In genomic region chr7:127578036-127578684, GRCh38 we compare ENCODE assay signal across 15 cellular contexts. TPM values are rescaled to one million over a fixed set of nuclear protein-coding genes. Genes with fewer than 3 reads are reported as not detected.
DNase-seq lines count a peak whose midpoint lies in the region; ATAC-seq, FAIRE-seq and TF ChIP-seq lines count a peak whose summit lies in the region.
"Had no signal": no experiment of that assay in that cellular context is flagged by ENCODE, and none has a peak within 500 bp of the region (broad histone marks: within the 10 kb centered on the region; RNA-seq: fewer than 3 reads in every experiment).

No MANE protein-coding gene starts in this region.

- H3K36me3 ChIP-seq in rectal smooth muscle tissue (ENCODE audit: control insufficient read depth, insufficient read depth, low read length) = peaks cover 18% of the 10 kb centered on the region

- no peak overlapping the region for H3K4me3 ChIP-seq in rectal smooth muscle tissue (ENCODE audit: low read length)
- H3K4me3 ChIP-seq: tibial nerve had no signal

- no peaks in the 10 kb centered on the region for H3K27me3 ChIP-seq in rectal smooth muscle tissue (ENCODE audit: control insufficient read depth, insufficient read depth, low read length)
- H3K27me3 ChIP-seq: tibial nerve had no signal

- ATAC-seq in HG03460 (IDR thresholded peaks at IDR 0.05; ENCODE audit: unreplicated experiment) = no peak
- ATAC-seq: activated CD4-positive, alpha-beta T cell treated with anti-CD3 and anti-CD28 coated beads for 36 hours had no signal

- H3K9ac ChIP-seq in rectal smooth muscle tissue (ENCODE audit: low read length) = peak overlapping the region; percentile 11

- DNase-seq in NCI-H1092 treated with DMSO at 0.1 percent for 48 hours (lab: John Stamatoyannopoulos, UW) (peak; percentile 11), NCI-H1092 (lab: John Stamatoyannopoulos, UW) (no peak), NCI-H1105 treated with DMSO at 0.1 percent for 48 hours (lab: John Stamatoyannopoulos, UW) (peak; percentile 24), chondrocyte (ENCODE audit: low spot score) (no peak), GM12891 (ENCODE audit: insufficient read length, low spot score) (no peak)
- DNase-seq in activated naive CD8-positive, alpha-beta T cell treated with anti-CD3 and anti-CD28 coated beads for 36 hours = no peak
- DNase-seq: activated CD4-positive, alpha-beta T cell treated with anti-CD3 and anti-CD28 coated beads for 36 hours; AML-193; glutamatergic neuron; naive B cell had no signal

- H3K27ac Mint-ChIP-seq in chondrocyte (ENCODE audit: unreplicated experiment) = no peak overlapping the region
- no peak overlapping the region for H3K27ac Mint-ChIP-seq in activated naive CD8-positive, alpha-beta T cell treated with anti-CD3 and anti-CD28 coated beads for 36 hours
- H3K27ac Mint-ChIP-seq: activated CD4-positive, alpha-beta T cell treated with anti-CD3 and anti-CD28 coated beads for 36 hours had no signal

- H3K9me3 Mint-ChIP-seq in chondrocyte (ENCODE audit: low read depth) = no peaks in the 10 kb centered on the region
- H3K9me3 Mint-ChIP-seq in activated naive CD8-positive, alpha-beta T cell treated with anti-CD3 and anti-CD28 coated beads for 36 hours = no peaks in the 10 kb centered on the region
- H3K9me3 Mint-ChIP-seq: naive B cell had no signal

- peaks cover 14% of the 10 kb centered on the region for H3K36me3 Mint-ChIP-seq in chondrocyte (ENCODE audit: low read depth)
- peaks cover 13% of the 10 kb centered on the region for H3K36me3 Mint-ChIP-seq in activated naive CD8-positive, alpha-beta T cell treated with anti-CD3 and anti-CD28 coated beads for 36 hours

- H3K4me1 Mint-ChIP-seq in chondrocyte (ENCODE audit: low read depth) = peaks cover 31% of the 10 kb centered on the region
- peaks cover 25% of the 10 kb centered on the region for H3K4me1 Mint-ChIP-seq in activated naive CD8-positive, alpha-beta T cell treated with anti-CD3 and anti-CD28 coated beads for 36 hours

- TF ChIP-seq CTCF in chondrocyte (IDR thresholded peaks at IDR 0.05) = peak; percentile 37

- H3K4me1 ChIP-seq in rectal smooth muscle tissue (ENCODE audit: control insufficient read depth, insufficient read depth, low read length) = peaks cover 23% of the 10 kb centered on the region

- H3K27ac ChIP-seq in rectal smooth muscle tissue (ENCODE audit: low read depth, low read length) = peak overlapping the region; percentile 34
- H3K27ac ChIP-seq: tibial nerve had no signal

- no peaks in the 10 kb centered on the region for H3K27me3 Mint-ChIP-seq in chondrocyte (ENCODE audit: low read depth)
- no peaks in the 10 kb centered on the region for H3K27me3 Mint-ChIP-seq in activated naive CD8-positive, alpha-beta T cell treated with anti-CD3 and anti-CD28 coated beads for 36 hours
- H3K27me3 Mint-ChIP-seq: activated CD4-positive, alpha-beta T cell treated with anti-CD3 and anti-CD28 coated beads for 36 hours; naive B cell had no signal

- no peak overlapping the region for H3K4me3 Mint-ChIP-seq in chondrocyte (ENCODE audit: unreplicated experiment)
- no peak overlapping the region for H3K4me3 Mint-ChIP-seq in activated naive CD8-positive, alpha-beta T cell treated with anti-CD3 and anti-CD28 coated beads for 36 hours
- H3K4me3 Mint-ChIP-seq: activated CD4-positive, alpha-beta T cell treated with anti-CD3 and anti-CD28 coated beads for 36 hours had no signal

- no peak for TF ChIP-seq POLR2A in GM12891 (IDR thresholded peaks at IDR 0.05; ENCODE audit: low read depth, low read length)

- FAIRE-seq in GM12891 (lab: Jason Lieb, UNC) = no peak
- FAIRE-seq: GM18507 had no signal

TF ChIP-seq in GM12891, 5 proteins besides CTCF, POLR2A, EP300 and RAD21:
- TF ChIP-seq SPI1 (IDR thresholded peaks at IDR 0.05; ENCODE audit: low read depth, low read length) (no peak), POLR2AphosphoS5 (IDR thresholded peaks at IDR 0.05; ENCODE audit: low read depth, low read length) (no peak), PAX5 (IDR thresholded peaks at IDR 0.05; ENCODE audit: insufficient read depth, low read length, severe bottlenecking) (no peak), TAF1 (IDR thresholded peaks at IDR 0.05; ENCODE audit: low read depth, low read length) (no peak), POU2F2 (IDR thresholded peaks at IDR 0.05; ENCODE audit: low read depth, low read length) (no peak)

RNA-seq across cellular contexts. Expression of gene GCC1, which starts 7.2 kb away (rescaled TPM):
- total RNA-seq in chondrocyte = 15.8 to 19.9 TPM (median 18.9 TPM) in 3 replicates
- 7.6 TPM for polyA plus RNA-seq in GM12891 (2012; ENCODE audit: low read depth, missing spikeins)
- total RNA-seq in activated naive CD8-positive, alpha-beta T cell treated with anti-CD3 and anti-CD28 coated beads for 36 hours = 10 to 100 TPM; 15.6 to 16.9 TPM

RNA-seq across cellular contexts. Expression of gene ARF5, which starts 10.1 kb away (rescaled TPM):
- 137 to 143 TPM (median 137 TPM) in 3 replicates for total RNA-seq in chondrocyte
- polyA plus RNA-seq in GM12891 (2012; ENCODE audit: low read depth, missing spikeins) = 98.3 TPM
- 10 to 100 TPM; 93.1 to 93.6 TPM for total RNA-seq in activated naive CD8-positive, alpha-beta T cell treated with anti-CD3 and anti-CD28 coated beads for 36 hours

RNA-seq across cellular contexts. Expression of gene FSCN3, which starts 15.4 kb away (rescaled TPM):
- not detected in 3 replicates for total RNA-seq in chondrocyte
- 0.40 TPM for polyA plus RNA-seq in GM12891 (2012; ENCODE audit: low read depth, missing spikeins)
- 1 to 10 TPM in 1 of 2 experiments, under 1 TPM in 1; 0.91 to 1.0 TPM for total RNA-seq in activated naive CD8-positive, alpha-beta T cell treated with anti-CD3 and anti-CD28 coated beads for 36 hours

RNA-seq across cellular contexts. Expression of gene PAX4, which starts 39.8 kb away (rescaled TPM):
- not detected in 3 replicates for total RNA-seq in chondrocyte
- 0.05 TPM for polyA plus RNA-seq in GM12891 (2012; ENCODE audit: low read depth, missing spikeins)
- total RNA-seq in activated naive CD8-positive, alpha-beta T cell treated with anti-CD3 and anti-CD28 coated beads for 36 hours = not detected
- total RNA-seq: activated CD4-positive, alpha-beta T cell treated with anti-CD3 and anti-CD28 coated beads for 36 hours; tibial nerve had no signal
- polyA plus RNA-seq: adipose tissue had no signal

Comparison
In these comparisons a context has a peak if more than half of its experiments do, and no peak if none do; other contexts are left out.
1. DNase-seq: peak in NCI-H1092 treated with DMSO at 0.1 percent for 48 hours (single experiment) and NCI-H1105 treated with DMSO at 0.1 percent for 48 hours (single experiment); none in NCI-H1092 (single experiment), chondrocyte (single experiment), GM12891 (single experiment) and activated naive CD8-positive, alpha-beta T cell treated with anti-CD3 and anti-CD28 coated beads for 36 hours (single experiment).